In the genomic region with DNA sequence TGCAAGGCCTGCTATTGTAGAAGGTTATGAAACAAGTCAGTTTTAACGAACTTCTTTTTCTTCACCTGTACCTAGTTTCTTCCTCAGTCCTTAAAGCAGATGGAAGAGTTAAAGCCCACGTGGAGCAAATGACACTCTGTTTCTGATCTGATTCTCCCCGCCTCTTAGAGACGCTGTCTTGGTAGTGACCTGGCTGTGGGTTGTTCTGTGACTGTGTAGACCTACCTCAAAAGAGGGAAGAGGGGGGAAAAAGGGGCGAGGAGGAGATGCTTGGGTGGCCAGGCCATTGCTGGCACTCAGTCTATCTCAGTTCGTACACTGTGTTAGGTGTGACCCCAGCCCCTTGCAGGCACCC, we compare ENCODE assay signal across 10 cellular contexts. TPM values are rescaled to one million over a fixed set of nuclear protein-coding genes. Genes with fewer than 3 reads are reported as not detected.
DNase-seq lines count a peak whose midpoint lies in the region; ATAC-seq and TF ChIP-seq lines count a peak whose summit lies in the region.
"Had no signal": no experiment of that assay in that cellular context is flagged by ENCODE, and none has a peak within 500 bp of the region (broad histone marks: within the 10 kb centered on the region; RNA-seq: fewer than 3 reads in every experiment).

No MANE protein-coding gene starts in this region.

- peaks cover 4 to 10% (median 6%) of the 10 kb centered on the region in 7 donors for H3K4me1 Mint-ChIP-seq in naive thymus-derived CD4-positive, alpha-beta T cell

- intact Hi-C loops in A673 (cut with micrococcal nuclease; ENCODE audit: unreplicated experiment) = no loop called here
- intact Hi-C loops in naive thymus-derived CD4-positive, alpha-beta T cell (cut with micrococcal nuclease) = no loop called here

- CTCF ChIA-PET in A673 (lab: Charles Lee) = no interaction called here
- CTCF ChIA-PET in naive thymus-derived CD4-positive, alpha-beta T cell (lab: Charles Lee) = no interaction called here

- in situ Hi-C loops in HAP-1 (cut with MboI; ENCODE audit: low sequenced_read_pairs) = no loop called here

- no peak for TF ChIP-seq CTCF in A673 (conservative IDR thresholded peaks at IDR 0.05; ENCODE audit: low read depth, low read length)

- H3K27me3 ChIP-seq in A673 (replicated peaks; ENCODE audit: insufficient read depth, low read depth, low read length, poor library complexity) (no peaks in the 10 kb centered on the region), H7 (ENCODE audit: control insufficient read depth, insufficient read depth, low read length) (peaks cover 30% of the 10 kb centered on the region), HAP-1 (ENCODE audit: low read depth) (no peaks in the 10 kb centered on the region)
- H3K27me3 ChIP-seq in naive thymus-derived CD4-positive, alpha-beta T cell (ENCODE audit: control insufficient read depth in 2 of 2, insufficient read depth in 2 of 2, low read length in 2 of 2) = peaks cover 0 to 6% of the 10 kb centered on the region in 2 donors

- peak overlapping the region in 8 of 10 donors; percentile 2 to 84 (median 47) for H3K4me3 Mint-ChIP-seq in naive thymus-derived CD4-positive, alpha-beta T cell

- BruUV-seq in A673 (replicated peaks; lab: Mats Ljungman, UMichigan) = no TSS peak

- H3K27me3 Mint-ChIP-seq in naive thymus-derived CD4-positive, alpha-beta T cell = peaks cover 18 to 39% (median 28%) of the 10 kb centered on the region in 5 donors

- ATAC-seq in naive thymus-derived CD4-positive, alpha-beta T cell = peak; percentile 3

- no peaks in the 10 kb centered on the region for H3K36me3 ChIP-seq in A673 (ENCODE audit: insufficient read depth, low read length, poor library complexity, severe bottlenecking)
- H3K36me3 ChIP-seq in H7 (replicated peaks; ENCODE audit: control insufficient read depth, insufficient read depth, low read length) = no peaks in the 10 kb centered on the region
- H3K36me3 ChIP-seq in naive thymus-derived CD4-positive, alpha-beta T cell (ENCODE audit: control insufficient read depth in 2 of 3, insufficient read depth in 3 of 3, low read length in 3 of 3) = no peaks in the 10 kb centered on the region
- no peaks in the 10 kb centered on the region for H3K36me3 ChIP-seq in HAP-1 (replicated peaks)
- H3K36me3 ChIP-seq: transverse colon had no signal

- H3K9me3 ChIP-seq in A673 (ENCODE audit: low read depth, low read length, poor library complexity, severe bottlenecking) = no peaks in the 10 kb centered on the region
- no peaks in the 10 kb centered on the region for H3K9me3 ChIP-seq in naive thymus-derived CD4-positive, alpha-beta T cell (ENCODE audit: control insufficient read depth in 2 of 3, low read length in 3 of 3)
- H3K9me3 ChIP-seq in HAP-1 = no peaks in the 10 kb centered on the region
- H3K9me3 ChIP-seq: transverse colon had no signal

- no peak overlapping the region for H3K27ac Mint-ChIP-seq in naive thymus-derived CD4-positive, alpha-beta T cell

- H3K4me3 ChIP-seq in A673 (ENCODE audit: low read depth, low read length, poor library complexity, severe bottlenecking) = peak overlapping the region; percentile 39
- H3K4me3 ChIP-seq in H7 (ENCODE audit: insufficient read depth, low read depth, low read length) = peak overlapping the region; percentile 51
- no peak overlapping the region for H3K4me3 ChIP-seq in naive thymus-derived CD4-positive, alpha-beta T cell (ENCODE audit: low read length)
- no peak overlapping the region for H3K4me3 ChIP-seq in HAP-1

- peaks cover 0 to 2% (median 0%) of the 10 kb centered on the region in 11 donors for H3K9me3 Mint-ChIP-seq in naive thymus-derived CD4-positive, alpha-beta T cell

- POLR2A ChIA-PET in A673 (lab: Charles Lee; ENCODE audit: low non-redundant PET) = no interaction called here
- POLR2A ChIA-PET in naive thymus-derived CD4-positive, alpha-beta T cell (lab: Charles Lee) = no interaction called here

- peaks cover 16% of the 10 kb centered on the region for H3K4me1 ChIP-seq in A673 (ENCODE audit: insufficient read depth, low read length, poor library complexity, severe bottlenecking)
- no peaks in the 10 kb centered on the region for H3K4me1 ChIP-seq in naive thymus-derived CD4-positive, alpha-beta T cell (ENCODE audit: control insufficient read depth in 2 of 2, insufficient read depth in 2 of 2, low read length in 2 of 2)
- no peaks in the 10 kb centered on the region for H3K4me1 ChIP-seq in HAP-1

- peaks cover 0 to 3% (median 0%) of the 10 kb centered on the region in 5 donors for H3K36me3 Mint-ChIP-seq in naive thymus-derived CD4-positive, alpha-beta T cell

- DNase-seq in A673 (ENCODE audit: low spot score) = no peak
- no peak for DNase-seq in H7
- DNase-seq in cerebellar cortex (ENCODE audit: low spot score) = peak; percentile 50
- no peak for DNase-seq in naive thymus-derived CD4-positive, alpha-beta T cell
- no peak for DNase-seq in NCI-H1436 treated with DMSO at 0.1 percent for 48 hours (lab: John Stamatoyannopoulos, UW)
- no peak for DNase-seq in HAP-1 (ENCODE audit: low spot score in 2 of 2)
- DNase-seq in nucleus accumbens (lab: John Stamatoyannopoulos, UW) = no peak
- no peak for DNase-seq in RPMI8226
- DNase-seq: transverse colon had no signal

- no peak overlapping the region for H3K27ac ChIP-seq in A673 (ENCODE audit: low read depth, low read length, poor library complexity, severe bottlenecking)
- no peak overlapping the region for H3K27ac ChIP-seq in naive thymus-derived CD4-positive, alpha-beta T cell (ENCODE audit: low read depth, low read length)
- H3K27ac ChIP-seq: transverse colon had no signal

RNA-seq across cellular contexts. Expression of a gene that starts 0.6 kb away (rescaled TPM):
- total RNA-seq in A673 (2021) = 0.75 and 0.83 TPM in 2 replicates
- 0.45 and 1.0 TPM in 2 replicates for total RNA-seq in H7 (2014; rRNA removed; shearing (Covaris generic))
- total RNA-seq in naive thymus-derived CD4-positive, alpha-beta T cell = not detected
- not detected for polyA plus RNA-seq in naive thymus-derived CD4-positive, alpha-beta T cell
- total RNA-seq: frontal cortex had no signal

RNA-seq across cellular contexts. Expression of a gene that starts 57.8 kb away (rescaled TPM):
- total RNA-seq in A673 (2021) = 22.3 and 25.6 TPM in 2 replicates
- 36.0 and 38.7 TPM in 2 replicates for total RNA-seq in H7 (2014; rRNA removed; shearing (Covaris generic))
- total RNA-seq in naive thymus-derived CD4-positive, alpha-beta T cell = 1 to 10 TPM in 1 of 5 experiments, not detected in 4; 9.8 TPM
- not detected for polyA plus RNA-seq in naive thymus-derived CD4-positive, alpha-beta T cell

Comparison
In these comparisons a context has a peak if more than half of its experiments do, and no peak if none do; other contexts are left out.
1. H3K4me3 ChIP-seq: peak in A673 (single experiment) and H7 (single experiment); none in naive thymus-derived CD4-positive, alpha-beta T cell (single experiment) and HAP-1 (single experiment).